ENCODE assay signal across 31 cellular contexts in genomic region chr4:125828316-125828715, GRCh38.
"Had no signal": no experiment of that assay in that cellular context is flagged by ENCODE, and none has a peak within 500 bp of the region (broad histone marks: within the 10 kb centered on the region; RNA-seq: fewer than 3 reads in every experiment).

No MANE protein-coding gene starts in this region.

- H3K4me3 ChIP-seq: coronary artery, dorsolateral prefrontal cortex had no signal

- H3K27me3 ChIP-seq: brain microvascular endothelial cell, dorsolateral prefrontal cortex had no signal

- ATAC-seq: activated CD4-positive, CD25-positive, alpha-beta regulatory T cell treated with anti-CD3 and anti-CD28 coated beads, Interleukin-2, amount 50 U/mL, for 24 hours; activated CD8-positive, alpha-beta memory T cell treated with anti-CD3 and anti-CD28 coated beads, Interleukin-2, amount 10 ng/mL, durations not matched to agents 7 days and 5 days; activated CD8-positive, alpha-beta T cell treated with anti-CD3 and anti-CD28 coated beads, Interleukin-2, amount 10 ng/mL, durations not matched to agents 7 days and 5 days; activated naive CD4-positive, alpha-beta T cell treated with anti-CD3 and anti-CD28 coated beads, Interleukin-2, amount 50 U/mL, for 72 hours; activated T-cell treated with anti-CD3 and anti-CD28 coated beads, Interleukin-2, amount 50 U/mL, for 72 hours; esophagus mucosa; T-helper 17 cell had no signal

- FAIRE-seq: astrocyte, bronchial epithelial cell, frontal cortex had no signal

- DNase-seq: activated B cell treated with CpG ODN at 0.5 μM for 24 hours; activated CD4-positive, alpha-beta memory T cell treated with anti-CD3 and anti-CD28 coated beads for 36 hours; activated CD4-positive, alpha-beta T cell treated with anti-CD3 and anti-CD28 coated beads for 48 hours; activated CD4-positive, alpha-beta T cell treated with anti-CD3 and anti-CD28 coated beads, Interleukin-2, amount 50 U/mL, for 1 hour; activated CD8-positive, alpha-beta memory T cell treated with anti-CD3 and anti-CD28 coated beads, Interleukin-2, amount 10 ng/mL, durations not matched to agents 7 days and 5 days; activated CD8-positive, alpha-beta memory T cell treated with anti-CD3 and anti-CD28 coated beads, Interleukin-2, amount 50 U/mL, for 4 hours; activated CD8-positive, alpha-beta T cell treated with anti-CD3 and anti-CD28 coated beads, Interleukin-2, amount 10 ng/mL, durations not matched to agents 7 days and 5 days; activated gamma-delta T cell; activated naive CD4-positive, alpha-beta T cell; activated naive CD4-positive, alpha-beta T cell treated with anti-CD3 and anti-CD28 coated beads, Interleukin-2, amount 10 ng/mL, durations not matched to agents 7 days and 5 days; activated naive CD8-positive, alpha-beta T cell treated with anti-CD3 and anti-CD28 coated beads, Interleukin-2, amount 10 ng/mL, durations not matched to agents 7 days and 5 days; activated T-cell treated with anti-CD3 and anti-CD28 coated beads, Interleukin-2, amount 50 U/mL, for 24 hours; activated T-cell treated with anti-CD3 and anti-CD28 coated beads, Interleukin-2, amount 50 U/mL, for 72 hours; amniotic stem cell; anterior cingulate cortex; brain microvascular endothelial cell; dorsolateral prefrontal cortex; effector memory CD4-positive, alpha-beta T cell; endodermal cell; foreskin fibroblast; T-helper 1 cell; T-helper 17 cell; T1000; WERI-Rb-1 had no signal

- H3K27ac ChIP-seq: brain microvascular endothelial cell, coronary artery, dorsolateral prefrontal cortex, WERI-Rb-1 had no signal

- H3K36me3 ChIP-seq: brain microvascular endothelial cell, WERI-Rb-1 had no signal
